ENCODE assay signal across 19 cellular contexts in genomic region chr2:136182315-136182714, GRCh38.
"Had no signal": no experiment of that assay in that cellular context is flagged by ENCODE, and none has a peak within 500 bp of the region (broad histone marks: within the 10 kb centered on the region; RNA-seq: fewer than 3 reads in every experiment).

No MANE protein-coding gene starts in this region.

- DNase-seq: activated CD4-positive, alpha-beta memory T cell treated with anti-CD3 and anti-CD28 coated beads, Interleukin-2, amount 10 ng/mL, durations not matched to agents 7 days and 5 days; activated CD4-positive, alpha-beta T cell treated with anti-CD3 and anti-CD28 coated beads for 4 hours; activated effector memory CD4-positive, alpha-beta T cell treated with anti-CD3 and anti-CD28 coated beads, Interleukin-2, amount 50 U/mL, for 16 hours; activated T-cell treated with anti-CD3 and anti-CD28 coated beads, Interleukin-2, amount 50 U/mL, for 4 hours; effector CD4-positive, alpha-beta T cell; foreskin melanocyte; left lung; mammary epithelial cell; mucosa of descending colon; natural killer cell; stimulated activated CD4-positive, alpha-beta T cell treated with anti-CD3 and anti-CD28 coated beads, Interleukin-4, amount 100 ng/mL, for 24 hours; stomach; upper lobe of left lung had no signal

- H3K4me3 ChIP-seq: left lung, mucosa of descending colon, prostate gland, skin epidermis, stomach, testis, upper lobe of left lung had no signal

- H3K9me3 ChIP-seq: mucosa of descending colon, prostate gland, testis, upper lobe of left lung had no signal

- ATAC-seq: activated T-cell treated with anti-CD3 and anti-CD28 coated beads, Interleukin-2, amount 50 U/mL, for 4 hours; left lung; mucosa of descending colon; natural killer cell; right cardiac atrium; WTC11 had no signal

- H3K36me3 ChIP-seq: left lung, prostate gland, stomach, upper lobe of left lung had no signal

- H3K4me1 Mint-ChIP-seq: WTC11 had no signal

- H3K27ac ChIP-seq: left lung, prostate gland, skin epidermis, stomach, testis, upper lobe of left lung had no signal

- H3K9me3 Mint-ChIP-seq: activated naive CD4-positive, alpha-beta T cell treated with anti-CD3 and anti-CD28 coated beads, Interleukin-2, amount 50 U/mL, for 24 hours; activated T-cell treated with anti-CD3 and anti-CD28 coated beads, Interleukin-2, amount 50 U/mL, for 4 hours; natural killer cell had no signal

- H3K4me1 ChIP-seq: left lung, prostate gland, testis, upper lobe of left lung had no signal

- H3K27ac Mint-ChIP-seq: activated CD4-positive, alpha-beta memory T cell treated with anti-CD3 and anti-CD28 coated beads, Interleukin-2, amount 10 ng/mL, durations not matched to agents 7 days and 5 days; activated naive CD4-positive, alpha-beta T cell treated with anti-CD3 and anti-CD28 coated beads, Interleukin-2, amount 50 U/mL, for 24 hours; WTC11 had no signal

- H3K36me3 Mint-ChIP-seq: activated naive CD4-positive, alpha-beta T cell treated with anti-CD3 and anti-CD28 coated beads, Interleukin-2, amount 50 U/mL, for 24 hours; natural killer cell; WTC11 had no signal

- H3K27me3 ChIP-seq: left lung, stomach, testis, upper lobe of left lung had no signal

- H3K4me3 Mint-ChIP-seq: activated CD4-positive, alpha-beta memory T cell treated with anti-CD3 and anti-CD28 coated beads, Interleukin-2, amount 10 ng/mL, durations not matched to agents 7 days and 5 days; activated naive CD4-positive, alpha-beta T cell treated with anti-CD3 and anti-CD28 coated beads, Interleukin-2, amount 50 U/mL, for 24 hours; activated T-cell treated with anti-CD3 and anti-CD28 coated beads, Interleukin-2, amount 50 U/mL, for 4 hours; natural killer cell; WTC11 had no signal

- H3K27me3 Mint-ChIP-seq: activated naive CD4-positive, alpha-beta T cell treated with anti-CD3 and anti-CD28 coated beads, Interleukin-2, amount 50 U/mL, for 24 hours had no signal
